In the genomic region with DNA sequence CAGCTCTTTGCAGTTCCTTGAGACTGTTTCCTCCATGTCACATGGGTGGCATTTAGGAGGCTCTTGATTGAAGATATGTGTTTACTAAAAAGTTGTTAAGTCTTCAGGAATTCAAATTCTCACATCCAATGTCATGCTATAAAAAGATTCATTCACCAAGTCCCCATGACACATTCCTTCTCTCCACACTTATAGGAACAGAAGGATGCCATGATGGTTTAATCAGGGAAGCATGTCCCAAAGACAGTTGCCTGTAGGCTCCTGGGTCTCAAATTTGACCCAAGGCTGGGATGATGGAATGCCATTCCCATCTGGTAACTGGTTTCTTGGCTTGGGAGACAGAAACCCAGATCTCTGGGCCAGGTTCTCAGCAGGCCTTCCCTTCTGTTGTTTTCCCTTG, we compare ENCODE assay signal across 31 cellular contexts.
"Had no signal": no experiment of that assay in that cellular context is flagged by ENCODE, and none has a peak within 500 bp of the region (broad histone marks: within the 10 kb centered on the region; RNA-seq: fewer than 3 reads in every experiment).

No MANE protein-coding gene starts in this region.

- H3K27ac ChIP-seq: left lung, lower lobe of right lung, pancreas, prostate gland, sigmoid colon, tibial nerve, uterus had no signal

- H3K4me1 ChIP-seq: left lung, lower lobe of right lung, pancreas, prostate gland, uterus had no signal

- H3K4me3 Mint-ChIP-seq: immature natural killer cell; mesothelial cell of epicardium; naive thymus-derived CD8-positive, alpha-beta T cell; nephron; neural crest cell; stimulated activated memory B cell treated with anti-CD40 and anti-IgM and Interleukin-4, amounts not matched to agents 10 μg/mL and 1 μg/mL and 100 μg/mL, for 72 hours; stimulated activated naive CD8-positive, alpha-beta T cell treated with anti-CD3 and anti-CD28 coated beads, Interleukin-15, amount 100 ng/mL, for 72 hours; type B pancreatic cell had no signal

- H3K36me3 ChIP-seq: left lung, lower lobe of right lung, pancreas, prostate gland, sigmoid colon, tibial nerve, uterus had no signal

- H3K27me3 ChIP-seq: left lung, pancreas, sigmoid colon, tibial nerve, uterus had no signal

- H3K9me3 ChIP-seq: lower lobe of right lung, pancreas, prostate gland, sigmoid colon, uterus had no signal

- H3K27me3 Mint-ChIP-seq: stimulated activated memory B cell treated with anti-CD40 and anti-IgM and Interleukin-4, amounts not matched to agents 10 μg/mL and 1 μg/mL and 100 μg/mL, for 72 hours had no signal

- H3K36me3 Mint-ChIP-seq: immature natural killer cell; mesothelial cell of epicardium; stimulated activated memory B cell treated with anti-CD40 and anti-IgM and Interleukin-4, amounts not matched to agents 10 μg/mL and 1 μg/mL and 100 μg/mL, for 72 hours; type B pancreatic cell had no signal

- H3K4me1 Mint-ChIP-seq: immature natural killer cell; stimulated activated memory B cell treated with anti-CD40 and anti-IgM and Interleukin-4, amounts not matched to agents 10 μg/mL and 1 μg/mL and 100 μg/mL, for 72 hours; stimulated activated naive CD8-positive, alpha-beta T cell treated with anti-CD3 and anti-CD28 coated beads, Interleukin-15, amount 100 ng/mL, for 72 hours had no signal

- DNase-seq: hypothalamus; immature natural killer cell; kidney; left colon; left lung; lower lobe of right lung; mammary epithelial cell; mesendoderm; naive thymus-derived CD8-positive, alpha-beta T cell; nucleus accumbens; pancreas; posterior cingulate gyrus; retina; right cardiac atrium; sigmoid colon; stimulated activated CD4-positive, alpha-beta T cell treated with anti-CD3 and anti-CD28 coated beads, Interleukin-1b, Interleukin-23, amount 100 ng/mL, for 48 hours; stimulated activated CD4-positive, alpha-beta T cell treated with anti-CD3 and anti-CD28 coated beads, Interleukin-2, amount 100 ng/mL, for 48 hours; stimulated activated CD4-positive, alpha-beta T cell treated with anti-CD3 and anti-CD28 coated beads, Interleukin-4, amount 100 ng/mL, for 4 hours; stimulated activated CD8-positive, alpha-beta memory T cell treated with anti-CD3 and anti-CD28 coated beads, Interleukin-4, amount 100 ng/mL, for 48 hours; stimulated activated naive CD4-positive, alpha-beta T cell treated with Interleukin-2 at 50 U/mL for 16 hours; stimulated activated naive CD8-positive, alpha-beta T cell treated with anti-CD3 and anti-CD28 coated beads, Interleukin-15, amount 100 ng/mL, for 72 hours; substantia nigra; uterus had no signal

- H3K4me2 ChIP-seq: smooth muscle cell had no signal

- H3K27ac Mint-ChIP-seq: immature natural killer cell; mesothelial cell of epicardium; naive thymus-derived CD8-positive, alpha-beta T cell; nephron; stimulated activated memory B cell treated with anti-CD40 and anti-IgM and Interleukin-4, amounts not matched to agents 10 μg/mL and 1 μg/mL and 100 μg/mL, for 72 hours; stimulated activated naive CD8-positive, alpha-beta T cell treated with anti-CD3 and anti-CD28 coated beads, Interleukin-15, amount 100 ng/mL, for 72 hours; type B pancreatic cell had no signal

- H3K9me3 Mint-ChIP-seq: neural crest cell, type B pancreatic cell had no signal

- H3K4me3 ChIP-seq: left lung, lower lobe of right lung, pancreas, prostate gland, sigmoid colon, smooth muscle cell, tibial nerve, uterus had no signal
